1 cellular context compared by ENCODE assay signal in the genomic region with DNA sequence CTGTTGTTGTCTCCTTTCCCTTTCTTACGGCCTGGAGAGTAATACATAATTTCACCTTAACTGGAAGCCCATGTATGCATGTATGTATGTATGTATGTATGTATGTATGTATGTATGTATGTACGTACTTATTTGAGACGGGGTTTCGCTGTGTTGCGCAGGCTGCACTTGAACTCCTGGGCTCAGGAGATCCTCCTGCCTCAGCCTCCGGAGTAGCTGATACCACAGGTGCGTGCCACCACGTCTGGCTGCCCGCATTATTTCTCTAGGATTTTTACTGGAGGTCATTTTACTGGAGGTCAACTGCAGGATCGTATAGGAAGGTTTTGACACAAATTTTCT.
TF ChIP-seq lines count a peak whose summit lies in the region.

No MANE protein-coding gene starts in this region.

TF ChIP-seq in HepG2, 621 proteins besides CTCF, POLR2A, EP300 and RAD21 (continued from another document):
- TF ChIP-seq ZNF280D (CRISPR knock-in tag; IDR thresholded peaks at IDR 0.05): no peak
TF ChIP-seq in HepG2: peak in this region for 17.
